ENCODE assay signal across 19 cellular contexts in the genomic region with DNA sequence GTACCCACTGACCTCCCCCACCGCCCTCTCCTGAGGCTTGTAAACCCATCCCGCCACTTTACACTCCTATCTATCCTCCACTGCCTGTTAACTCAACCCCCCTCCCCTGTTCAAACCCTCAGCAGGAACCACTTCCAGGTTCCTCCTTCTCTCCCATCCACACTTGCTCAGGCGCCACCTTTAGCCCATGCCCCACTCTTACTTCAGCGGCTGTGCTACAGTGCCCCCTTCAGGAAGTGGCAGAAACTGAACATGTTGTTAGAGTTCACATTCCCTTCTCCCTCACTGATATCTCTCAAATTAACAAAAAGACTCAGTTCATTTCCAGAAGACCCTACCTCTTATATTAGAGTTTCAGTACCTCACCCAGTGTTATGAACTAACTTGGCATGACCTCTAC. TPM values are rescaled to one million over a fixed set of nuclear protein-coding genes. Genes with fewer than 3 reads are reported as not detected.
DNase-seq lines count a peak whose midpoint lies in the region; ATAC-seq and TF ChIP-seq lines count a peak whose summit lies in the region.
"Had no signal": no experiment of that assay in that cellular context is flagged by ENCODE, and none has a peak within 500 bp of the region (broad histone marks: within the 10 kb centered on the region; RNA-seq: fewer than 3 reads in every experiment).

No MANE protein-coding gene starts in this region.

- H3K27me3 ChIP-seq in iPS DF 6.9 (ENCODE audit: control insufficient read depth, insufficient read depth, low read length), result no peaks in the 10 kb centered on the region
- H3K27me3 ChIP-seq: hepatocyte had no signal

- no peak overlapping the region for H3K4me3 Mint-ChIP-seq in Calu3 (ENCODE audit: low read depth, unreplicated experiment)
- H3K4me3 Mint-ChIP-seq in HFFc6, result no peak overlapping the region
- H3K4me3 Mint-ChIP-seq in WTC11, result no peak overlapping the region
- H3K4me3 Mint-ChIP-seq: nephron; stimulated activated memory B cell treated with anti-CD40 and anti-IgM and Interleukin-4, amounts not matched to agents 10 μg/mL and 1 μg/mL and 100 μg/mL, for 72 hours had no signal

- TF ChIP-seq CTCF in Calu3 (IDR thresholded peaks at IDR 0.05; ENCODE audit: unreplicated experiment), result no peak
- peak; percentile 48 for TF ChIP-seq CTCF in HFFc6 (IDR thresholded peaks at IDR 0.05)
- TF ChIP-seq CTCF in WTC11 (IDR thresholded peaks at IDR 0.05), result peak; percentile 40

- intact Hi-C loops in Calu3 (cut with micrococcal nuclease; ENCODE audit: unreplicated experiment), result no loop called here

- H3K4me1 ChIP-seq in iPS DF 6.9 (ENCODE audit: control insufficient read depth, insufficient read depth, low read length), result no peaks in the 10 kb centered on the region; the same call in 1 of the 2 replicates

- peaks cover 34% of the 10 kb centered on the region for H3K9me3 Mint-ChIP-seq in Calu3 (ENCODE audit: low read depth, unreplicated experiment)
- peaks cover 92% of the 10 kb centered on the region for H3K9me3 Mint-ChIP-seq in HFFc6
- H3K9me3 Mint-ChIP-seq in WTC11, result peaks cover 61% of the 10 kb centered on the region

- POLR2A ChIA-PET in WTC11 (lab: Charles Lee), result no interaction called here

- H3K4me3 ChIP-seq in iPS DF 6.9 (ENCODE audit: low read length), result no peak overlapping the region
- H3K4me3 ChIP-seq: hepatocyte had no signal

- CTCF ChIA-PET in Calu3 (lab: Charles Lee), result no interaction called here
- CTCF ChIA-PET in WTC11 (lab: Charles Lee), result no interaction called here

- 0 out of 2 replicates have a peak, but pooled peaks cover 3% of the 10 kb centered on the region for H3K36me3 ChIP-seq in iPS DF 6.9 (ENCODE audit: control insufficient read depth, insufficient read depth, low read length)

- H3K27ac Mint-ChIP-seq in Calu3 (ENCODE audit: unreplicated experiment) (peak overlapping the region; percentile 57), HFFc6 (no peak overlapping the region), WTC11 (no peak overlapping the region)
- H3K27ac Mint-ChIP-seq: nephron; stimulated activated memory B cell treated with anti-CD40 and anti-IgM and Interleukin-4, amounts not matched to agents 10 μg/mL and 1 μg/mL and 100 μg/mL, for 72 hours had no signal

- peaks cover 15% of the 10 kb centered on the region for H3K36me3 Mint-ChIP-seq in Calu3 (ENCODE audit: insufficient read depth, unreplicated experiment)
- peaks cover 91% of the 10 kb centered on the region for H3K36me3 Mint-ChIP-seq in HFFc6 (ENCODE audit: low read depth)
- H3K36me3 Mint-ChIP-seq in WTC11, result peaks cover 80% of the 10 kb centered on the region

- no peaks in the 10 kb centered on the region for H3K9me3 ChIP-seq in iPS DF 6.9 (ENCODE audit: control insufficient read depth, insufficient read depth, low read length)

- DNase-seq in Calu3, result no peak
- no peak for DNase-seq in HFFc6
- DNase-seq in WTC11 (ENCODE audit: low spot score), result peak; percentile 65
- peak; percentile 52 for DNase-seq in iPS DF 6.9 (ENCODE audit: low read depth, low spot score)
- no peak for DNase-seq in C1 segment of cervical spinal cord (lab: John Stamatoyannopoulos, UW)
- no peak for DNase-seq in pons (ENCODE audit: low spot score)
- DNase-seq in activated T-cell treated with anti-CD3 and anti-CD28 coated beads, Interleukin-2, amount 50 U/mL, for 1 hour, result no peak
- DNase-seq in NCI-H146 (lab: John Stamatoyannopoulos, UW), result no peak
- DNase-seq: activated CD4-positive, alpha-beta T cell treated with anti-CD3 and anti-CD28 coated beads, Interleukin-2, amount 50 U/mL, for 1 hour; activated gamma-delta T cell; GF-D8; Karpas-422; kidney glomerular epithelial cell; NCI-H1092 treated with DMSO at 0.1 percent for 48 hours; NCI-H524; Right ventricle myocardium superior had no signal

- no peak overlapping the region for H3K27ac ChIP-seq in iPS DF 6.9 (ENCODE audit: low read length)
- H3K27ac ChIP-seq: hepatocyte had no signal

- H3K27me3 Mint-ChIP-seq in Calu3 (ENCODE audit: unreplicated experiment) (no peaks in the 10 kb centered on the region), HFFc6 (ENCODE audit: insufficient read depth) (peaks cover 4% of the 10 kb centered on the region), WTC11 (ENCODE audit: low read depth) (no peaks in the 10 kb centered on the region)
- H3K27me3 Mint-ChIP-seq: stimulated activated memory B cell treated with anti-CD40 and anti-IgM and Interleukin-4, amounts not matched to agents 10 μg/mL and 1 μg/mL and 100 μg/mL, for 72 hours had no signal

- peak; percentile 97 for ATAC-seq in WTC11
- ATAC-seq: stimulated activated memory B cell treated with anti-CD40 and anti-IgM and Interleukin-4, amounts not matched to agents 10 μg/mL and 1 μg/mL and 100 μg/mL, for 72 hours had no signal

- no CpG with 5 or more reads among the region's 4 CpGs for WGBS in iPS DF 6.9 (ENCODE audit: insufficient coverage, insufficient read length)

- no peaks in the 10 kb centered on the region for H3K4me1 Mint-ChIP-seq in Calu3 (ENCODE audit: low read depth, unreplicated experiment)
- no peaks in the 10 kb centered on the region for H3K4me1 Mint-ChIP-seq in HFFc6 (ENCODE audit: low read depth)
- H3K4me1 Mint-ChIP-seq in WTC11, result peaks cover 9% of the 10 kb centered on the region
- H3K4me1 Mint-ChIP-seq: nephron had no signal

- BruUV-seq in Calu3 (replicated peaks; lab: Mats Ljungman, UMichigan), result no TSS peak

TF ChIP-seq in WTC11, 78 proteins besides CTCF, POLR2A, EP300 and RAD21:
- no peak for TF ChIP-seq ZNF121 (CRISPR knock-in tag; IDR thresholded peaks at IDR 0.05)
- TF ChIP-seq CREM (CRISPR knock-in tag; IDR thresholded peaks at IDR 0.05), result no peak
- TF ChIP-seq, protein P1, sequence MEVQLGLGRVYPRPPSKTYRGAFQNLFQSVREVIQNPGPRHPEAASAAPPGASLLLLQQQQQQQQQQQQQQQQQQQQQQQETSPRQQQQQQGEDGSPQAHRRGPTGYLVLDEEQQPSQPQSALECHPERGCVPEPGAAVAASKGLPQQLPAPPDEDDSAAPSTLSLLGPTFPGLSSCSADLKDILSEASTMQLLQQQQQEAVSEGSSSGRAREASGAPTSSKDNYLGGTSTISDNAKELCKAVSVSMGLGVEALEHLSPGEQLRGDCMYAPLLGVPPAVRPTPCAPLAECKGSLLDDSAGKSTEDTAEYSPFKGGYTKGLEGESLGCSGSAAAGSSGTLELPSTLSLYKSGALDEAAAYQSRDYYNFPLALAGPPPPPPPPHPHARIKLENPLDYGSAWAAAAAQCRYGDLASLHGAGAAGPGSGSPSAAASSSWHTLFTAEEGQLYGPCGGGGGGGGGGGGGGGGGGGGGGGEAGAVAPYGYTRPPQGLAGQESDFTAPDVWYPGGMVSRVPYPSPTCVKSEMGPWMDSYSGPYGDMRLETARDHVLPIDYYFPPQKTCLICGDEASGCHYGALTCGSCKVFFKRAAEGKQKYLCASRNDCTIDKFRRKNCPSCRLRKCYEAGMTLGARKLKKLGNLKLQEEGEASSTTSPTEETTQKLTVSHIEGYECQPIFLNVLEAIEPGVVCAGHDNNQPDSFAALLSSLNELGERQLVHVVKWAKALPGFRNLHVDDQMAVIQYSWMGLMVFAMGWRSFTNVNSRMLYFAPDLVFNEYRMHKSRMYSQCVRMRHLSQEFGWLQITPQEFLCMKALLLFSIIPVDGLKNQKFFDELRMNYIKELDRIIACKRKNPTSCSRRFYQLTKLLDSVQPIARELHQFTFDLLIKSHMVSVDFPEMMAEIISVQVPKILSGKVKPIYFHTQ (CRISPR knock-in tag; IDR thresholded peaks at IDR 0.05), result no peak
- no peak for TF ChIP-seq RELA (CRISPR knock-in tag; IDR thresholded peaks at IDR 0.05; ENCODE audit: borderline replicate concordance)
- no peak for TF ChIP-seq OVOL2 (CRISPR knock-in tag; IDR thresholded peaks at IDR 0.05; ENCODE audit: borderline replicate concordance)

RNA-seq across cellular contexts. Expression of a gene that starts 49.4 kb away (rescaled TPM):
- total RNA-seq in Calu3 (2022) (18.4 and 19.0 TPM in 2 replicates), WTC11 (2021) (36.5 to 40.4 TPM (median 40.3 TPM) in 3 replicates)
- total RNA-seq in HFFc6 (2021; fragmentation: NEBNext Ultra II Directional; extraction: Animal tissue kit (Norgen Biotek cat#: 25700)), result 10 to 100 TPM; 19.5 to 27.4 (median 22.1) TPM

Comparison
In these comparisons a context has a peak if more than half of its experiments do, and no peak if none do; other contexts are left out.
1. DNase-seq: peak in WTC11 (single experiment) and iPS DF 6.9 (single experiment); none in Calu3 (single experiment), HFFc6 (single experiment), C1 segment of cervical spinal cord (0 of 14), pons (single experiment), activated T-cell treated with anti-CD3 and anti-CD28 coated beads, Interleukin-2, amount 50 U/mL, for 1 hour (single experiment) and NCI-H146 (single experiment).